ENCODE assay signal across 8 cellular contexts in genomic region chr19:12994701-12995595, GRCh38. TPM values are rescaled to one million over a fixed set of nuclear protein-coding genes. Genes with fewer than 3 reads are reported as not detected.
DNase-seq lines count a peak whose midpoint lies in the region; ATAC-seq and TF ChIP-seq lines count a peak whose summit lies in the region.

Gene NFIX, plus strand, starts transcription at chr19:12995475. Its CDS starts 363 bp downstream, at chr19:12995838.

- H3K36me3 ChIP-seq in CD8-positive, alpha-beta memory T cell (ENCODE audit: insufficient read depth, low read length): no peaks in the 10 kb centered on the region

- peak within 1 kb of the TSS; percentile 78 for H3K4me3 ChIP-seq in CD8-positive, alpha-beta memory T cell (ENCODE audit: low read length)
- peak within 1 kb of the TSS; percentile 59 to 84 (median 75) for H3K4me3 ChIP-seq in dorsolateral prefrontal cortex
- H3K4me3 ChIP-seq in lower leg skin (ENCODE audit: low read depth, poor library complexity, severe bottlenecking): peak within 1 kb of the TSS; percentile 60

- intact Hi-C loops in dorsolateral prefrontal cortex (cut with DNase I): loop anchor here in 1 of 2 donors (5.0 kb wide), 1 partner anchor 37 kb away; no protein-coding TSS in a partner anchor
- intact Hi-C loops in lower leg skin (cut with DNase I; ENCODE audit: low total_unique reads): no loop called here

- POLR2A ChIA-PET in CD8-positive, alpha-beta memory T cell (lab: Charles Lee): no interaction called here

- ATAC-seq in GM21619 (IDR thresholded peaks at IDR 0.05; ENCODE audit: unreplicated experiment) (no peak), HG03460 (IDR thresholded peaks at IDR 0.05; ENCODE audit: unreplicated experiment) (no peak)

- peak within 1 kb of the TSS; percentile 4 to 91 (median 86) for H3K27ac Mint-ChIP-seq in CD8-positive, alpha-beta memory T cell

- TF ChIP-seq POLR2A in lower leg skin (IDR thresholded peaks at IDR 0.05): no peak

- H3K36me3 Mint-ChIP-seq in CD8-positive, alpha-beta memory T cell: peaks cover 0 to 3% (median 0%) of the 10 kb centered on the region in 3 donors

- H3K9me3 ChIP-seq in CD8-positive, alpha-beta memory T cell (ENCODE audit: low read length): no peaks in the 10 kb centered on the region

- H3K27ac ChIP-seq in CD8-positive, alpha-beta memory T cell (ENCODE audit: low read depth, low read length): no peak within 1 kb of the TSS
- H3K27ac ChIP-seq in dorsolateral prefrontal cortex: peak within 1 kb of the TSS; percentile 44 to 100 (median 93)

- TF ChIP-seq CTCF in dorsolateral prefrontal cortex (IDR thresholded peaks at IDR 0.05 in 54 of 56, conservative IDR thresholded peaks at IDR 0.05 in 2 of 56; ENCODE audit: low read depth in 1 of 56, partially characterized antibody in 56 of 56) (peak in 6 of 56 donors; percentile 9 to 19 (median 12)), lower leg skin (IDR thresholded peaks at IDR 0.05) (peak in 1 of 3 donors; percentile 6)

- no peaks in the 10 kb centered on the region for H3K27me3 ChIP-seq in CD8-positive, alpha-beta memory T cell (ENCODE audit: insufficient read depth, low read length, poor library complexity, severe bottlenecking)
- H3K27me3 ChIP-seq in dorsolateral prefrontal cortex: no peaks in the 10 kb centered on the region

- H3K4me3 Mint-ChIP-seq in CD8-positive, alpha-beta memory T cell: peak within 1 kb of the TSS; percentile 86 to 96 (median 91)

- H3K4me1 Mint-ChIP-seq in CD8-positive, alpha-beta memory T cell: peaks cover 5 to 15% (median 10%) of the 10 kb centered on the region in 3 donors

- WGBS in lower leg skin, 2 donors: 11 to 40% methylated on average over 14 to 57 of the region's 84 CpGs

- peaks cover 21 to 31% of the 10 kb centered on the region in 2 donors for H3K27me3 Mint-ChIP-seq in CD8-positive, alpha-beta memory T cell

- DNase-seq in CD8-positive, alpha-beta memory T cell: peak; percentile 25 to 71 (median 52)
- DNase-seq in LHCN-M2 (ENCODE audit: low read depth) (peak; percentile 59), dorsolateral prefrontal cortex (peak in 3 of 10 donors; percentile 42 to 68 (median 56)), lower leg skin (ENCODE audit: low spot score in 2 of 2) (peak in 1 of 2 donors; percentile 95)
- peak; percentile 63 to 66 for DNase-seq in activated CD4-positive, alpha-beta T cell treated with anti-CD3 and anti-CD28 coated beads, Interleukin-2, amount 50 U/mL, for 4 hours
- peak; percentile 31 to 66 (median 33) for DNase-seq in stimulated activated CD4-positive, alpha-beta T cell treated with anti-CD3 and anti-CD28 coated beads, TNF-alpha, amount 100 ng/mL, for 24 hours (ENCODE audit: low read depth in 3 of 3)

- CTCF ChIA-PET in CD8-positive, alpha-beta memory T cell (lab: Charles Lee): interaction anchor here (1.0 kb wide), 1 partner anchor 67 kb away, joined by 6 read pairs; no protein-coding TSS in a partner anchor

- no peaks in the 10 kb centered on the region for H3K9me3 Mint-ChIP-seq in CD8-positive, alpha-beta memory T cell

- peaks cover 7% of the 10 kb centered on the region for H3K4me1 ChIP-seq in CD8-positive, alpha-beta memory T cell (ENCODE audit: insufficient read depth, low read length)

RNA-seq across cellular contexts. Expression of gene NFIX, which starts in this region (rescaled TPM):
- total RNA-seq in CD8-positive, alpha-beta memory T cell: 1 to 10 TPM; 2.3 to 2.8 TPM
- 0.94 TPM for polyA plus RNA-seq in CD8-positive, alpha-beta memory T cell
- total RNA-seq in LHCN-M2 (2014; rRNA removed): 9.2 and 13.9 TPM in 2 replicates
- polyA plus RNA-seq in LHCN-M2 (2012): 45.4 TPM
- 100 to 1,000 TPM; 219 to 402 (median 309) TPM for total RNA-seq in dorsolateral prefrontal cortex
- 100 to 1,000 TPM; 119 to 177 (median 136) TPM for total RNA-seq in lower leg skin
